In genomic region chr11:109374032-109374431, GRCh38 we compare ENCODE assay signal across 33 cellular contexts. TPM values are rescaled to one million over a fixed set of nuclear protein-coding genes. Genes with fewer than 3 reads are reported as not detected.
"Had no signal": no experiment of that assay in that cellular context is flagged by ENCODE, and none has a peak within 500 bp of the region (broad histone marks: within the 10 kb centered on the region; RNA-seq: fewer than 3 reads in every experiment).

No MANE protein-coding gene starts in this region.

- DNase-seq: activated CD4-positive, alpha-beta memory T cell treated with anti-CD3 and anti-CD28 coated beads, Interleukin-2, amount 10 ng/mL, durations not matched to agents 7 days and 5 days; activated CD4-positive, alpha-beta T cell treated with anti-CD3 and anti-CD28 coated beads for 1 hour; activated CD4-positive, alpha-beta T cell treated with anti-CD3 and anti-CD28 coated beads for 36 hours; activated CD4-positive, alpha-beta T cell treated with anti-CD3 and anti-CD28 coated beads for 48 hours; activated CD4-positive, alpha-beta T cell treated with anti-CD3 and anti-CD28 coated beads, Interleukin-2, amount 10 ng/mL, durations not matched to agents 7 days and 5 days; activated CD4-positive, alpha-beta T cell treated with anti-CD3 and anti-CD28 coated beads, Interleukin-2, amount 50 U/mL, for 48 hours; activated CD4-positive, CD25-positive, alpha-beta regulatory T cell; activated CD8-positive, alpha-beta memory T cell treated with anti-CD3 and anti-CD28 coated beads for 24 hours; activated CD8-positive, alpha-beta memory T cell treated with anti-CD3 and anti-CD28 coated beads, Interleukin-2, amount 10 ng/mL, durations not matched to agents 7 days and 5 days; activated CD8-positive, alpha-beta memory T cell treated with anti-CD3 and anti-CD28 coated beads, Interleukin-2, amount 50 U/mL, for 48 hours; activated CD8-positive, alpha-beta T cell treated with anti-CD3 and anti-CD28 coated beads, Interleukin-2, amount 10 ng/mL, durations not matched to agents 7 days and 5 days; activated effector memory CD4-positive, alpha-beta T cell treated with Interleukin-2 at 50 U/mL for 16 hours; activated gamma-delta T cell; activated naive CD4-positive, alpha-beta T cell treated with anti-CD3 and anti-CD28 coated beads, Interleukin-2, amount 10 ng/mL, durations not matched to agents 7 days and 5 days; activated naive CD4-positive, alpha-beta T cell treated with Interleukin-2 at 50 U/mL for 16 hours; activated naive CD8-positive, alpha-beta T cell treated with anti-CD3 and anti-CD28 coated beads, Interleukin-2, amount 10 ng/mL, durations not matched to agents 7 days and 5 days; activated naive CD8-positive, alpha-beta T cell treated with anti-CD3 and anti-CD28 coated beads, Interleukin-2, amount 50 U/mL, for 24 hours; activated T-cell treated with anti-CD3 and anti-CD28 coated beads, Interleukin-2, amount 50 U/mL, for 24 hours; activated T-cell treated with anti-CD3 and anti-CD28 coated beads, Interleukin-2, amount 50 U/mL, for 48 hours; aorta; body of pancreas; brain microvascular endothelial cell; central memory CD4-positive, alpha-beta T cell; T-helper 2 cell; T-helper 9 cell; WERI-Rb-1 had no signal

- H3K27me3 ChIP-seq: body of pancreas, brain microvascular endothelial cell, breast epithelium had no signal

- H3K9me3 ChIP-seq: breast epithelium had no signal

- H3K4me1 ChIP-seq: body of pancreas, breast epithelium had no signal

- H3K4me3 ChIP-seq: body of pancreas, breast epithelium had no signal

- FAIRE-seq: astrocyte, colon, TTC549 had no signal

- H3K27ac ChIP-seq: body of pancreas, brain microvascular endothelial cell, breast epithelium, WERI-Rb-1 had no signal

- H3K36me3 ChIP-seq: brain microvascular endothelial cell, breast epithelium, WERI-Rb-1 had no signal

- ATAC-seq: activated CD4-positive, alpha-beta T cell treated with anti-CD3 and anti-CD28 coated beads for 36 hours; activated CD4-positive, CD25-positive, alpha-beta regulatory T cell treated with anti-CD3 and anti-CD28 coated beads, Interleukin-2, amount 50 U/mL, for 24 hours; activated CD8-positive, alpha-beta memory T cell treated with anti-CD3 and anti-CD28 coated beads, Interleukin-2, amount 10 ng/mL, durations not matched to agents 7 days and 5 days; activated CD8-positive, alpha-beta T cell treated with anti-CD3 and anti-CD28 coated beads, Interleukin-2, amount 10 ng/mL, durations not matched to agents 7 days and 5 days; activated naive CD8-positive, alpha-beta T cell treated with anti-CD3 and anti-CD28 coated beads, Interleukin-2, amount 50 U/mL, for 24 hours; body of pancreas; WTC11 had no signal

RNA-seq across cellular contexts. Expression of gene C11orf87, which starts 48.0 kb away (rescaled TPM):
- total RNA-seq: activated CD4-positive, alpha-beta memory T cell treated with anti-CD3 and anti-CD28 coated beads, Interleukin-2, amount 10 ng/mL, durations not matched to agents 7 days and 5 days; activated CD4-positive, alpha-beta T cell treated with anti-CD3 and anti-CD28 coated beads for 36 hours; activated CD4-positive, alpha-beta T cell treated with anti-CD3 and anti-CD28 coated beads, Interleukin-2, amount 10 ng/mL, durations not matched to agents 7 days and 5 days; activated CD8-positive, alpha-beta memory T cell treated with anti-CD3 and anti-CD28 coated beads, Interleukin-2, amount 10 ng/mL, durations not matched to agents 7 days and 5 days; activated CD8-positive, alpha-beta T cell treated with anti-CD3 and anti-CD28 coated beads, Interleukin-2, amount 10 ng/mL, durations not matched to agents 7 days and 5 days; activated naive CD8-positive, alpha-beta T cell treated with anti-CD3 and anti-CD28 coated beads, Interleukin-2, amount 10 ng/mL, durations not matched to agents 7 days and 5 days; activated T-helper 2 cell treated with anti-CD3 and anti-CD28 coated beads, Interferon-gamma antibody, Interleukin-2, Interleukin-4, amounts not matched to agents 10 μg/mL and 5 μg/mL and 100 μg/mL, durations not matched to agents 14 hours and 24 hours and 36 hours; aorta; body of pancreas had no signal
- polyA plus RNA-seq: aorta had no signal
